Comparison of ENCODE assay signal across 10 cellular contexts in genomic region chr18:2883137-2883671, GRCh38.
DNase-seq lines count a peak whose midpoint lies in the region; ATAC-seq, FAIRE-seq and TF ChIP-seq lines count a peak whose summit lies in the region.
"Had no signal": no experiment of that assay in that cellular context is flagged by ENCODE, and none has a peak within 500 bp of the region (broad histone marks: within the 10 kb centered on the region; RNA-seq: fewer than 3 reads in every experiment).

No MANE protein-coding gene starts in this region.

- FAIRE-seq in GM18507 (lab: Jason Lieb, UNC), result peak; percentile 21
- FAIRE-seq: bronchial epithelial cell had no signal

- no peak overlapping the region for H3K27ac ChIP-seq in WERI-Rb-1

- ATAC-seq in HG03460 (IDR thresholded peaks at IDR 0.05; ENCODE audit: unreplicated experiment) (no peak), GM18873 (IDR thresholded peaks at IDR 0.05; ENCODE audit: low FRiP score, unreplicated experiment) (no peak)

- DNase-seq in GM18507 (ENCODE audit: extremely low spot score, insufficient read length, low read depth) (no peak), KG1 (lab: John Stamatoyannopoulos, UW) (peak; percentile 35), activated gamma-delta T cell (lab: John Stamatoyannopoulos, UW) (peak; percentile 15), WERI-Rb-1 (no peak), HPDE6-E6E7 (ENCODE audit: extremely low spot score) (no peak)
- DNase-seq in stimulated activated CD4-positive, alpha-beta T cell treated with anti-CD3 and anti-CD28 coated beads, Interleukin-12 subunit alpha, Interleukin-12 subunit beta, amount 100 ng/mL, for 48 hours (ENCODE audit: low read depth in 2 of 3, low spot score in 1 of 3), result peak; percentile 21 to 31 (median 22)
- DNase-seq: NCI-H187 treated with DMSO at 0.1 percent for 48 hours had no signal

- H3K36me3 ChIP-seq in WERI-Rb-1, result no peaks in the 10 kb centered on the region

- no peaks in the 10 kb centered on the region for H3K9me3 ChIP-seq in WERI-Rb-1 (ENCODE audit: severe bottlenecking)

- H3K4me3 ChIP-seq in WERI-Rb-1 (ENCODE audit: low read depth, low read length), result no peak overlapping the region

- no peaks in the 10 kb centered on the region for H3K27me3 ChIP-seq in WERI-Rb-1 (ENCODE audit: insufficient read depth, low read depth, severe bottlenecking)

- no peak for TF ChIP-seq CTCF in WERI-Rb-1 (IDR thresholded peaks at IDR 0.05; ENCODE audit: low read depth, low read length)

Comparison
In these comparisons a context has a peak if more than half of its experiments do, and no peak if none do; other contexts are left out.
1. DNase-seq: peak in KG1 (single experiment), activated gamma-delta T cell (single experiment) and stimulated activated CD4-positive, alpha-beta T cell treated with anti-CD3 and anti-CD28 coated beads, Interleukin-12 subunit alpha, Interleukin-12 subunit beta, amount 100 ng/mL, for 48 hours (3 of 3); none in GM18507 (single experiment), WERI-Rb-1 (single experiment) and HPDE6-E6E7 (single experiment).